Comparison of ENCODE assay signal across 2 cellular contexts in genomic region chr11:102592634-102593581, GRCh38.
TF ChIP-seq lines count a peak whose summit lies in the region.

No MANE protein-coding gene starts in this region.

TF ChIP-seq in IMR-90, 13 proteins besides CTCF, POLR2A, EP300 and RAD21:
- TF ChIP-seq SMC3 (IDR thresholded peaks at IDR 0.05; ENCODE audit: low read depth, low read length) (peak; percentile 31; the same call in 1 of the 2 replicates), RCOR1 (IDR thresholded peaks at IDR 0.05; ENCODE audit: insufficient replicate concordance, low read length) (no peak)

TF ChIP-seq in GM12878, 131 proteins besides CTCF, POLR2A, EP300 and RAD21:
- TF ChIP-seq IRF4 (IDR thresholded peaks at IDR 0.05; ENCODE audit: low read depth, low read length): 0 out of 2 replicates have a peak, but pooled peaks have one; percentile 6
- TF ChIP-seq IKZF1 (conservative IDR thresholded peaks at IDR 0.05): no peak
- TF ChIP-seq BCL3 (IDR thresholded peaks at IDR 0.05; ENCODE audit: borderline replicate concordance, insufficient read depth, low read depth, low read length, poor library complexity, severe bottlenecking): no peak
- 0 out of 2 replicates have a peak, but pooled peaks have one; percentile 15 for TF ChIP-seq CREM (IDR thresholded peaks at IDR 0.05; ENCODE audit: low read depth)
- peak; percentile 21; the same call in 1 of the 2 replicates for TF ChIP-seq FOXM1 (IDR thresholded peaks at IDR 0.05; ENCODE audit: low read depth, low read length)
- TF ChIP-seq YY1 (IDR thresholded peaks at IDR 0.05; ENCODE audit: low read depth, low read length): 0 out of 2 replicates have a peak, but pooled peaks have one; percentile 10
- peak; percentile 37; the same call in 1 of the 2 replicates for TF ChIP-seq NFIC (IDR thresholded peaks at IDR 0.05; ENCODE audit: low read depth, low read length)
- peak; percentile 55 for TF ChIP-seq JUNB (IDR thresholded peaks at IDR 0.05)
